ENCODE assay signal across 1 cellular context in genomic region chr18:13726972-13727331, GRCh38.
TF ChIP-seq lines count a peak whose summit lies in the region.

No MANE protein-coding gene starts in this region.

TF ChIP-seq in HepG2, 621 proteins besides CTCF, POLR2A, EP300 and RAD21 (continued from another document):
- no peak for TF ChIP-seq ZHX1 (CRISPR knock-in tag; IDR thresholded peaks at IDR 0.05; ENCODE audit: low read depth)
- TF ChIP-seq ZNF296 (CRISPR knock-in tag; conservative IDR thresholded peaks at IDR 0.05): no peak
- no peak for TF ChIP-seq ZNF256 (CRISPR knock-in tag; conservative IDR thresholded peaks at IDR 0.05)
- 0 out of 2 replicates have a peak, but pooled peaks have one; percentile 1 for TF ChIP-seq BCL3 (CRISPR knock-in tag; IDR thresholded peaks at IDR 0.05)
- no peak for TF ChIP-seq CBX1 (IDR thresholded peaks at IDR 0.05; ENCODE audit: low read depth)
- no peak for TF ChIP-seq IRF2 (CRISPR knock-in tag; IDR thresholded peaks at IDR 0.05)
- 0 out of 2 replicates have a peak, but pooled peaks have one; percentile 7 for TF ChIP-seq NFKB2 (CRISPR knock-in tag; IDR thresholded peaks at IDR 0.05; ENCODE audit: borderline replicate concordance)
- no peak for TF ChIP-seq ZNF549 (CRISPR knock-in tag; IDR thresholded peaks at IDR 0.05)
- TF ChIP-seq PRDM10 (CRISPR knock-in tag; IDR thresholded peaks at IDR 0.05; ENCODE audit: low read depth): 0 out of 2 replicates have a peak, but pooled peaks have one; percentile 10
- TF ChIP-seq ZNF724P (CRISPR knock-in tag; IDR thresholded peaks at IDR 0.05; ENCODE audit: borderline replicate concordance): no peak
- no peak for TF ChIP-seq MNT (IDR thresholded peaks at IDR 0.05)
- no peak for TF ChIP-seq FOXO1 (CRISPR knock-in tag; IDR thresholded peaks at IDR 0.05)
- no peak for TF ChIP-seq NPAS2 (CRISPR knock-in tag; IDR thresholded peaks at IDR 0.05; ENCODE audit: borderline replicate concordance)
- TF ChIP-seq PCBP1 (IDR thresholded peaks at IDR 0.05; ENCODE audit: borderline replicate concordance, low read depth, low read length): 0 out of 2 replicates have a peak, but pooled peaks have one; percentile 54
- no peak for TF ChIP-seq NFYC (CRISPR knock-in tag; IDR thresholded peaks at IDR 0.05)
- TF ChIP-seq KLF12 (CRISPR knock-in tag; IDR thresholded peaks at IDR 0.05; ENCODE audit: borderline replicate concordance): no peak
- no peak for TF ChIP-seq MED13 (CRISPR knock-in tag; IDR thresholded peaks at IDR 0.05)
- no peak for TF ChIP-seq SMAD9 (CRISPR knock-in tag; IDR thresholded peaks at IDR 0.05)
- TF ChIP-seq ZFP1 (CRISPR knock-in tag; IDR thresholded peaks at IDR 0.05): no peak
- no peak for TF ChIP-seq ZBTB7A (CRISPR knock-in tag; IDR thresholded peaks at IDR 0.05)
- TF ChIP-seq MIXL1 (CRISPR knock-in tag; IDR thresholded peaks at IDR 0.05): no peak
- no peak for TF ChIP-seq ZNF432 (CRISPR knock-in tag; IDR thresholded peaks at IDR 0.05; ENCODE audit: borderline replicate concordance)
- TF ChIP-seq SAFB2 (CRISPR knock-in tag; IDR thresholded peaks at IDR 0.05; ENCODE audit: borderline replicate concordance, low read depth): no peak
- TF ChIP-seq PAWR (CRISPR knock-in tag; IDR thresholded peaks at IDR 0.05; ENCODE audit: borderline replicate concordance): no peak
- TF ChIP-seq TFDP2 (CRISPR knock-in tag; IDR thresholded peaks at IDR 0.05): no peak
- TF ChIP-seq CBX5 (CRISPR knock-in tag; IDR thresholded peaks at IDR 0.05; ENCODE audit: borderline replicate concordance): no peak
